Comparison of ENCODE assay signal across 12 cellular contexts in genomic region chr9:128928624-128929023, GRCh38.
"Had no signal": no experiment of that assay in that cellular context is flagged by ENCODE, and none has a peak within 500 bp of the region (broad histone marks: within the 10 kb centered on the region; RNA-seq: fewer than 3 reads in every experiment).

No MANE protein-coding gene starts in this region.

- H3K36me3 Mint-ChIP-seq: natural killer cell treated with Interleukin-12 subunit alpha and Interleukin-12 subunit beta and Interleukin-15 and Interleukin-18, amount 100 ng/mL, for 72 hours; stimulated activated memory B cell treated with anti-CD40 and anti-IgM and Interleukin-4, amounts not matched to agents 10 μg/mL and 1 μg/mL and 100 μg/mL, for 72 hours had no signal

- H3K9me3 Mint-ChIP-seq: endodermal cell; natural killer cell treated with Interleukin-12 subunit alpha and Interleukin-12 subunit beta and Interleukin-15 and Interleukin-18, amount 100 ng/mL, for 72 hours; stimulated activated memory B cell treated with anti-CD40 and anti-IgM and Interleukin-4, amounts not matched to agents 10 μg/mL and 1 μg/mL and 100 μg/mL, for 72 hours; stimulated activated naive CD8-positive, alpha-beta T cell treated with anti-CD3 and anti-CD28 coated beads, Interleukin-15, Interleukin-2, amounts not matched to agents 100 ng/mL and 50 ng/mL, for 24 hours had no signal

- H3K9me3 ChIP-seq: neutrophil, spleen, tibial artery, upper lobe of left lung, uterus had no signal

- H3K4me3 Mint-ChIP-seq: endodermal cell; natural killer cell treated with Interleukin-12 subunit alpha and Interleukin-12 subunit beta and Interleukin-15 and Interleukin-18, amount 100 ng/mL, for 72 hours; stimulated activated memory B cell treated with anti-CD40 and anti-IgM and Interleukin-4, amounts not matched to agents 10 μg/mL and 1 μg/mL and 100 μg/mL, for 72 hours; stimulated activated naive CD8-positive, alpha-beta T cell treated with anti-CD3 and anti-CD28 coated beads, Interleukin-15, Interleukin-2, amounts not matched to agents 100 ng/mL and 50 ng/mL, for 24 hours had no signal

- H2AFZ ChIP-seq: hepatocyte had no signal

- H3K27ac Mint-ChIP-seq: stimulated activated naive CD8-positive, alpha-beta T cell treated with anti-CD3 and anti-CD28 coated beads, Interleukin-15, Interleukin-2, amounts not matched to agents 100 ng/mL and 50 ng/mL, for 24 hours had no signal

- H3K4me2 ChIP-seq: hepatocyte had no signal

- H3K27ac ChIP-seq: hepatocyte, neutrophil, spleen, tibial artery had no signal

- H3K27me3 ChIP-seq: hepatocyte, neutrophil, spleen, tibial artery, upper lobe of left lung, uterus had no signal

- H3K27me3 Mint-ChIP-seq: natural killer cell treated with Interleukin-12 subunit alpha and Interleukin-12 subunit beta and Interleukin-15 and Interleukin-18, amount 100 ng/mL, for 72 hours; stimulated activated memory B cell treated with anti-CD40 and anti-IgM and Interleukin-4, amounts not matched to agents 10 μg/mL and 1 μg/mL and 100 μg/mL, for 72 hours; stimulated activated naive CD8-positive, alpha-beta T cell treated with anti-CD3 and anti-CD28 coated beads, Interleukin-15, Interleukin-2, amounts not matched to agents 100 ng/mL and 50 ng/mL, for 24 hours had no signal

- H3K4me3 ChIP-seq: hepatocyte, lung, spleen, tibial artery, upper lobe of left lung, uterus had no signal

- DNase-seq: foreskin melanocyte, spleen, tibial artery had no signal

- H3K36me3 ChIP-seq: neutrophil, spleen, uterus had no signal
